ENCODE assay signal across 1 cellular context in genomic region chr11:26247340-26247739, GRCh38.
TF ChIP-seq lines count a peak whose summit lies in the region.

No MANE protein-coding gene starts in this region.

TF ChIP-seq in SK-N-SH, 30 proteins besides CTCF, POLR2A, EP300 and RAD21 (continued from another document):
- TF ChIP-seq IRF3 (IDR thresholded peaks at IDR 0.05; ENCODE audit: low read depth, low read length) (no peak), RFX5 (IDR thresholded peaks at IDR 0.05; ENCODE audit: low read length) (no peak), USF1 (IDR thresholded peaks at IDR 0.05; ENCODE audit: borderline replicate concordance, low read depth) (no peak), RCOR1 (IDR thresholded peaks at IDR 0.05; ENCODE audit: low read length) (peak; percentile 45; the same call in 1 of the 2 replicates), PBX3 (IDR thresholded peaks at IDR 0.05) (peak; percentile 96), MAX (IDR thresholded peaks at IDR 0.05; ENCODE audit: low read depth) (0 out of 2 replicates have a peak, but pooled peaks have one; percentile 22), FOSL2 (IDR thresholded peaks at IDR 0.05; ENCODE audit: borderline replicate concordance, low read depth) (peak; percentile 84; the same call in 1 of the 2 replicates), SIN3A (IDR thresholded peaks at IDR 0.05; ENCODE audit: borderline replicate concordance, low read depth, low read length) (peak; percentile 79; the same call in 1 of the 2 replicates)
TF ChIP-seq in SK-N-SH: peak in this region for 15.
